1 cellular context compared by ENCODE assay signal in the genomic region with DNA sequence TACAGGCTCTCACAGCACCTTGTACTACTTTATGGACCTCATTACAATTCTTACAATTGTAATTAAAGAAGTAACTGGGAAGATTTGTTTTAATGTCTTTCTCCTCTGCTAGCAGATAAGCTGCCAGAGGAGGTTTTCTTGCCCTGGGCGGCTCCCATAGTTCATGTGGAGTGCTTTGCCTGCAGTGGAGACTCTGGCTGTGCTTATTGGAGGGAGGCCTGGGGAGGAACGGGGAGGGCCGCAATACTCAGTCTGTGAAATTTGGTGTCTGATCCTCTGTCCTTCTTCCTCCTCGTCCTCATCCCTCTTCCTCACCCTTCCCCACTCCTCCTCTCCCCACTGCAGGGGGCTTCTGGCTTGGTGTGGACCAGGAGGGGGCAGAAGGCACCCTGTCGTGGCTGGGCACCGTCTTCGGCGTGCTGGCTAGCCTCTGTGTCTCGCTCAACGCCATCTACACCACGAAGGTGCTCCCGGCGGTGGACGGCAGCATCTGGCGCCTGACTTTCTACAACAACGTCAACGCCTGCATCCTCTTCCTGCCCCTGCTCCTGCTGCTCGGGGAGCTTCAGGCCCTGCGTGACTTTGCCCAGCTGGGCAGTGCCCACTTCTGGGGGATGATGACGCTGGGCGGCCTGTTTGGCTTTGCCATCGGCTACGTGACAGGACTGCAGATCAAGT.
TF ChIP-seq lines count a peak whose summit lies in the region.

No MANE protein-coding gene starts in this region.

TF ChIP-seq in IMR-90, 13 proteins besides CTCF, POLR2A, EP300 and RAD21:
- no peak for TF ChIP-seq MAZ (IDR thresholded peaks at IDR 0.05; ENCODE audit: borderline replicate concordance, low read depth, low read length)
- no peak for TF ChIP-seq RFX5 (IDR thresholded peaks at IDR 0.05; ENCODE audit: low read depth, low read length)
- no peak for TF ChIP-seq NFE2L2 (IDR thresholded peaks at IDR 0.05; ENCODE audit: low read depth, low read length)
- no peak for TF ChIP-seq CEBPB (IDR thresholded peaks at IDR 0.05; ENCODE audit: low read depth, low read length)
- TF ChIP-seq, protein P1, sequence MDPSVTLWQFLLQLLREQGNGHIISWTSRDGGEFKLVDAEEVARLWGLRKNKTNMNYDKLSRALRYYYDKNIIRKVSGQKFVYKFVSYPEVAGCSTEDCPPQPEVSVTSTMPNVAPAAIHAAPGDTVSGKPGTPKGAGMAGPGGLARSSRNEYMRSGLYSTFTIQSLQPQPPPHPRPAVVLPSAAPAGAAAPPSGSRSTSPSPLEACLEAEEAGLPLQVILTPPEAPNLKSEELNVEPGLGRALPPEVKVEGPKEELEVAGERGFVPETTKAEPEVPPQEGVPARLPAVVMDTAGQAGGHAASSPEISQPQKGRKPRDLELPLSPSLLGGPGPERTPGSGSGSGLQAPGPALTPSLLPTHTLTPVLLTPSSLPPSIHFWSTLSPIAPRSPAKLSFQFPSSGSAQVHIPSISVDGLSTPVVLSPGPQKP (IDR thresholded peaks at IDR 0.05; ENCODE audit: borderline replicate concordance, low read depth, low read length) = no peak
